Comparison of ENCODE assay signal across 11 cellular contexts in the genomic region with DNA sequence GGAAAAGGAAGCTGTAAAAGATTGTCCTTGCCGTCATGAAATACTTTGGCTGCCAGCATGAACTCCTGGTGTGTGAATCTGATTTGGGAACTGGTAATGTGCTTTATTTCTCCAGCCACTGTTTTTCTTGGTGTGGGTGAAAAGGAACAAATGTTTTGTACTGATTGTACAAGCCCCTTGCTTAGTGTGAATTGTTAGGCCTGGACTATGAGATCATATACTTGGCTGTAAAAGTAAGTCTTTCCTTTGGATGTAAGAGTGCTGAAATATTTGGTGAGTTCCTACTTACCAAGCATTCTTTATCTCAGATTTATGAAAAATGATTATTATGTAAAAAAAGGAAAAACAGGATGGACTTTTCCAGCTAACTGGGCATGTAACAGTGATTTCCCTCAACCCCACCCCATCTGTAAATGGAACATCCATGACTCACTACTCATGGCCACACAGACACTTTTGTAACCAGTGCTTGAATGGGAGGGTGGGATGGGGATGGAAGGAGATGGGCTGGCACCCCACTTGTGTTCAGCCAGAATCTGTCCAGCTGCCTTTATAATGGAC. TPM values are rescaled to one million over a fixed set of nuclear protein-coding genes. Genes with fewer than 3 reads are reported as not detected.
DNase-seq lines count a peak whose midpoint lies in the region; ATAC-seq and TF ChIP-seq lines count a peak whose summit lies in the region.
"Had no signal": no experiment of that assay in that cellular context is flagged by ENCODE, and none has a peak within 500 bp of the region (broad histone marks: within the 10 kb centered on the region; RNA-seq: fewer than 3 reads in every experiment).

No MANE protein-coding gene starts in this region.

- 14 to 15% methylated on average over 1 of the region's 1 CpG for WGBS in GM23248 (ENCODE audit: low coverage in 1 of 2, low lambda C conversion rate in 2 of 2, missing lambda C conversion rate in 2 of 2), 2 experiments

- no peaks in the 10 kb centered on the region for H3K36me3 ChIP-seq in GM23248 (ENCODE audit: low read depth)
- no peaks in the 10 kb centered on the region for H3K36me3 ChIP-seq in brain microvascular endothelial cell (replicated peaks)
- H3K36me3 ChIP-seq in skeletal muscle satellite cell (ENCODE audit: insufficient read depth, low read length) = no peaks in the 10 kb centered on the region
- no peaks in the 10 kb centered on the region for H3K36me3 ChIP-seq in HAP-1 (replicated peaks)

- no peak for ATAC-seq in HG03045 (IDR thresholded peaks at IDR 0.05; ENCODE audit: unreplicated experiment)
- ATAC-seq: T-cell had no signal

- H3K4me3 Mint-ChIP-seq in activated CD4-positive, alpha-beta memory T cell treated with anti-CD3 and anti-CD28 coated beads for 36 hours = no peak overlapping the region
- H3K4me3 Mint-ChIP-seq: activated naive CD4-positive, alpha-beta T cell treated with anti-CD3 and anti-CD28 coated beads, Interleukin-2, amount 10 ng/mL, durations not matched to agents 7 days and 5 days; T-cell had no signal

- peak overlapping the region; percentile 50 for H3K4me2 ChIP-seq in GM23248 (ENCODE audit: unreplicated experiment)
- H3K4me2 ChIP-seq in skeletal muscle satellite cell (ENCODE audit: low read length) = peak overlapping the region; percentile 71
- H3K4me2 ChIP-seq: KMS-11 had no signal

- peak overlapping the region; percentile 18; the same call in 1 of the 2 replicates for H3K4me3 ChIP-seq in GM23248
- H3K4me3 ChIP-seq in brain microvascular endothelial cell (ENCODE audit: low read depth, low read length) = no peak overlapping the region
- peak overlapping the region; percentile 31 for H3K4me3 ChIP-seq in skeletal muscle satellite cell (ENCODE audit: low read length)
- no peak overlapping the region for H3K4me3 ChIP-seq in HAP-1

- H3K9ac ChIP-seq in GM23248 (peak overlapping the region; percentile 35), skeletal muscle satellite cell (ENCODE audit: low read depth, low read length) (peak overlapping the region; percentile 66)
- H3K9ac ChIP-seq: KMS-11 had no signal

- H3K4me1 ChIP-seq in GM23248 (ENCODE audit: insufficient read depth) = peaks cover 23% of the 10 kb centered on the region
- H3K4me1 ChIP-seq in skeletal muscle satellite cell (ENCODE audit: control insufficient read depth, insufficient read depth, low read length) = peaks cover 54% of the 10 kb centered on the region
- H3K4me1 ChIP-seq in HAP-1 = peaks cover 20% of the 10 kb centered on the region

- peaks cover 98% of the 10 kb centered on the region for H3K79me2 ChIP-seq in GM23248 (ENCODE audit: insufficient read depth)

- intact Hi-C loops in activated CD4-positive, alpha-beta memory T cell treated with anti-CD3 and anti-CD28 coated beads for 36 hours (cut with micrococcal nuclease) = no loop called here

- no peaks in the 10 kb centered on the region for H3K27me3 Mint-ChIP-seq in activated CD4-positive, alpha-beta memory T cell treated with anti-CD3 and anti-CD28 coated beads for 36 hours
- H3K27me3 Mint-ChIP-seq: activated naive CD4-positive, alpha-beta T cell treated with anti-CD3 and anti-CD28 coated beads, Interleukin-2, amount 10 ng/mL, durations not matched to agents 7 days and 5 days; T-cell had no signal

- no peaks in the 10 kb centered on the region for H3K9me3 ChIP-seq in GM23248 (ENCODE audit: low read depth)
- H3K9me3 ChIP-seq in skeletal muscle satellite cell (replicated peaks; ENCODE audit: low read length) = no peaks in the 10 kb centered on the region
- no peaks in the 10 kb centered on the region for H3K9me3 ChIP-seq in HAP-1

- DNase-seq in GM23248 (peak; percentile 73), brain microvascular endothelial cell (peak; percentile 60), hippocampal formation (lab: John Stamatoyannopoulos, UW) (peak; percentile 56 to 86), activated T-cell treated with anti-CD3 and anti-CD28 coated beads for 4 hours (no peak), HAP-1 (ENCODE audit: low spot score in 2 of 2) (no peak)
- no peak for DNase-seq in activated CD4-positive, alpha-beta memory T cell treated with anti-CD3 and anti-CD28 coated beads for 36 hours
- DNase-seq: activated naive CD4-positive, alpha-beta T cell treated with anti-CD3 and anti-CD28 coated beads, Interleukin-2, amount 10 ng/mL, durations not matched to agents 7 days and 5 days; T-cell had no signal

- no peak for TF ChIP-seq CTCF in brain microvascular endothelial cell (IDR thresholded peaks at IDR 0.05; ENCODE audit: low read depth, low read length, missing control alignments)

- peaks cover 2% of the 10 kb centered on the region for H3K36me3 Mint-ChIP-seq in activated CD4-positive, alpha-beta memory T cell treated with anti-CD3 and anti-CD28 coated beads for 36 hours
- H3K36me3 Mint-ChIP-seq: activated naive CD4-positive, alpha-beta T cell treated with anti-CD3 and anti-CD28 coated beads, Interleukin-2, amount 10 ng/mL, durations not matched to agents 7 days and 5 days; T-cell had no signal

- H3F3A ChIP-seq in GM23248 (ENCODE audit: insufficient read depth) = peaks cover 8% of the 10 kb centered on the region; the same call in 1 of the 2 replicates

- no peaks in the 10 kb centered on the region for H3K9me3 Mint-ChIP-seq in activated CD4-positive, alpha-beta memory T cell treated with anti-CD3 and anti-CD28 coated beads for 36 hours
- H3K9me3 Mint-ChIP-seq: activated naive CD4-positive, alpha-beta T cell treated with anti-CD3 and anti-CD28 coated beads, Interleukin-2, amount 10 ng/mL, durations not matched to agents 7 days and 5 days; T-cell had no signal

- H3K27me3 ChIP-seq in GM23248 (replicated peaks; ENCODE audit: insufficient read depth) (no peaks in the 10 kb centered on the region), brain microvascular endothelial cell (replicated peaks) (no peaks in the 10 kb centered on the region), skeletal muscle satellite cell (ENCODE audit: control insufficient read depth, insufficient read depth, low read length) (no peaks in the 10 kb centered on the region), HAP-1 (ENCODE audit: low read depth) (no peaks in the 10 kb centered on the region)

- H4K20me1 ChIP-seq in GM23248 (ENCODE audit: insufficient read depth) = no peaks in the 10 kb centered on the region

- H3K27ac Mint-ChIP-seq in activated CD4-positive, alpha-beta memory T cell treated with anti-CD3 and anti-CD28 coated beads for 36 hours = no peak overlapping the region
- H3K27ac Mint-ChIP-seq: activated naive CD4-positive, alpha-beta T cell treated with anti-CD3 and anti-CD28 coated beads, Interleukin-2, amount 10 ng/mL, durations not matched to agents 7 days and 5 days had no signal

- peak overlapping the region; percentile 45 for H2AFZ ChIP-seq in GM23248

- no peaks in the 10 kb centered on the region for H3K9me2 ChIP-seq in GM23248 (ENCODE audit: insufficient read depth)

- in situ Hi-C loops in GM23248 (cut with MboI) (no loop called here), brain microvascular endothelial cell (cut with HindIII; ENCODE audit: low pct_ligation_motif_present, low sequenced_read_pairs) (no loop called here), HAP-1 (cut with MboI; ENCODE audit: low sequenced_read_pairs) (no loop called here)

- H3K27ac ChIP-seq in GM23248 (peak overlapping the region; percentile 64), brain microvascular endothelial cell (peak overlapping the region; percentile 78)
- H3K27ac ChIP-seq: KMS-11 had no signal

- POLR2A ChIA-PET in activated CD4-positive, alpha-beta memory T cell treated with anti-CD3 and anti-CD28 coated beads for 36 hours (lab: Charles Lee) = interaction anchor here (1.3 kb wide), 1 partner anchor 35 kb away, joined by 3 read pairs; no protein-coding TSS in a partner anchor

- CTCF ChIA-PET in activated CD4-positive, alpha-beta memory T cell treated with anti-CD3 and anti-CD28 coated beads for 36 hours (lab: Charles Lee) = interaction anchor here (1.3 to 1.4 kb wide), 2 partner anchors 75 to 76 kb away, joined by 3 read pairs; no protein-coding TSS in a partner anchor

- H3K4me1 Mint-ChIP-seq in activated CD4-positive, alpha-beta memory T cell treated with anti-CD3 and anti-CD28 coated beads for 36 hours (ENCODE audit: low read depth) = peaks cover 50% of the 10 kb centered on the region

RNA-seq across cellular contexts. Expression of a gene that starts 6.3 kb away (rescaled TPM):
- 14.4 and 22.4 TPM in 2 replicates for total RNA-seq in GM23248 (2014; rRNA removed; shearing (Covaris generic))
- polyA plus RNA-seq in GM23248 (2016; fragmentation: Nextera tagmentation; extraction: Ambion mirVana) = 1.8 TPM in 2 replicates
- 18.8 and 22.8 TPM in 2 replicates for total RNA-seq in skeletal muscle satellite cell (2012; rRNA removed)
- 10 to 100 TPM; 17.7 to 19.4 TPM for total RNA-seq in activated CD4-positive, alpha-beta memory T cell treated with anti-CD3 and anti-CD28 coated beads for 36 hours

RNA-seq across cellular contexts. Expression of a gene that starts 52.0 kb away (rescaled TPM):
- 19.2 and 29.1 TPM in 2 replicates for total RNA-seq in GM23248 (2014; rRNA removed; shearing (Covaris generic))
- 37.0 and 41.0 TPM in 2 replicates for polyA plus RNA-seq in GM23248 (2016; fragmentation: Nextera tagmentation; extraction: Ambion mirVana)
- 25.3 and 27.3 TPM in 2 replicates for total RNA-seq in skeletal muscle satellite cell (2012; rRNA removed)
- total RNA-seq in activated CD4-positive, alpha-beta memory T cell treated with anti-CD3 and anti-CD28 coated beads for 36 hours = 10 to 100 TPM; 66.4 to 67.2 TPM

Comparison
In these comparisons a context has a peak if more than half of its experiments do, and no peak if none do; other contexts are left out.
1. DNase-seq: peak in GM23248 (single experiment), brain microvascular endothelial cell (single experiment) and hippocampal formation (2 of 2); none in activated T-cell treated with anti-CD3 and anti-CD28 coated beads for 4 hours (single experiment), activated CD4-positive, alpha-beta memory T cell treated with anti-CD3 and anti-CD28 coated beads for 36 hours (single experiment) and HAP-1 (0 of 2).
2. H3K4me3 ChIP-seq: peak in GM23248 (single experiment) and skeletal muscle satellite cell (single experiment); none in brain microvascular endothelial cell (single experiment) and HAP-1 (single experiment).